Comparison of ENCODE assay signal across 7 cellular contexts in the genomic region with DNA sequence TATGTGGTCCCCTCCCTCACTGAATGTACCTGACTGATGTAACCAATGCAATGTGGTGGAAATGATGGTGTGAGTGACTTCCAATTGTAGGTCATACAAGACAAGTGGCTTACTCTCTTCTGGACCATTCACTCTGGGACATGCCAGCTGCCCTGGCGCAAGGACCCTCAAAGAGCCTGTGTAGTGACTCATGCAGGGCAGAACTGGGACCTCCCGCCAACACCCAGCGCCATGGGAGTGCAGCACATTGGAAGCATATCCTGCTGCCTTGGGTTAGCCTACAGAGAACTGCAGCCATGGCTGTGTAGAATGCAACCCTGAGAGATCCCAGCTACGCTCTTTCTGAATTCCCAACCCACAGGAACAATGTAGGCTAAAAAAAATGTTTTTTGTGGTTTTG.
"Had no signal": no experiment of that assay in that cellular context is flagged by ENCODE, and none has a peak within 500 bp of the region (broad histone marks: within the 10 kb centered on the region; RNA-seq: fewer than 3 reads in every experiment).

No MANE protein-coding gene starts in this region.

- FAIRE-seq: G401.6, GM12878, GM12892, GM18507, GM19239 had no signal

- DNase-seq: GDM1, GF-D8 had no signal

- H3K4me3 ChIP-seq: GM12878 had no signal
